13 cellular contexts compared by ENCODE assay signal in the genomic region with DNA sequence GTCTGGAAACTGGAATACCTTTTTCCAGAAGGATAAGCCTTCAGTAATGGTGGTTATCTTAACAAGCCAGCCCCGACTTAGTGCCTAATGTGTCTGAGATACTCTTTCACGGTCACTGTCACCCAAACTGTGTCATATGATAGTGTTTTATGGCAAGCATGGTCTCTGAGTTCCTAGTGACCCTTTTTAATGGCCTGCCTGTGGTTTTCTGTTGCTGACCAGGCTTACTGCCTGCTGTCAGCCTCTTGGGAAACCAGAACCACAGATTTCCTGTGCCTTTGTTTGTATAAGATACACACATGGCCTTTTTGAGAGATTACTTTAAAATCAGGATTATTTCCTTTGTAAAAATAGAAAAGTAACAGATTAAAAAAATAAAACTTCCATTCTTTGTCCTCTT. TPM values are rescaled to one million over a fixed set of nuclear protein-coding genes. Genes with fewer than 3 reads are reported as not detected.
DNase-seq lines count a peak whose midpoint lies in the region; ATAC-seq and TF ChIP-seq lines count a peak whose summit lies in the region.
"Had no signal": no experiment of that assay in that cellular context is flagged by ENCODE, and none has a peak within 500 bp of the region (broad histone marks: within the 10 kb centered on the region; RNA-seq: fewer than 3 reads in every experiment).

No MANE protein-coding gene starts in this region.

- H3K9me3 Mint-ChIP-seq in endodermal cell = no peaks in the 10 kb centered on the region
- no peaks in the 10 kb centered on the region for H3K9me3 Mint-ChIP-seq in activated T-cell treated with anti-CD3 and anti-CD28 coated beads, Interleukin-2, amount 50 U/mL, for 24 hours
- H3K9me3 Mint-ChIP-seq: stimulated activated naive CD8-positive, alpha-beta T cell treated with anti-CD3 and anti-CD28 coated beads, Interleukin-15, amount 100 ng/mL, for 72 hours had no signal

- H3K27me3 ChIP-seq in endodermal cell (ENCODE audit: control insufficient read depth, insufficient read depth, low read length, poor library complexity, severe bottlenecking) = no peaks in the 10 kb centered on the region

- WGBS in endodermal cell (ENCODE audit: insufficient coverage in 1 of 2, insufficient read length in 1 of 2), 2 experiments = 86 to 91% methylated on average over 2 of the region's 2 CpGs

- no peak for ATAC-seq in GM18873 (IDR thresholded peaks at IDR 0.05; ENCODE audit: low FRiP score, unreplicated experiment)

- H3K9ac ChIP-seq in endodermal cell (ENCODE audit: extremely low read depth, low read length, poor library complexity, severe bottlenecking) = no peak overlapping the region

- no peaks in the 10 kb centered on the region for H3K27me3 Mint-ChIP-seq in endodermal cell (ENCODE audit: insufficient read depth)
- H3K27me3 Mint-ChIP-seq in activated T-cell treated with anti-CD3 and anti-CD28 coated beads, Interleukin-2, amount 50 U/mL, for 24 hours = no peaks in the 10 kb centered on the region
- H3K27me3 Mint-ChIP-seq: stimulated activated naive CD8-positive, alpha-beta T cell treated with anti-CD3 and anti-CD28 coated beads, Interleukin-15, amount 100 ng/mL, for 72 hours had no signal

- peaks cover 7% of the 10 kb centered on the region for H3K4me1 ChIP-seq in endodermal cell (ENCODE audit: control insufficient read depth, insufficient read depth, low read length)

- H3K27ac Mint-ChIP-seq in endodermal cell = peak overlapping the region; percentile 50
- no peak overlapping the region for H3K27ac Mint-ChIP-seq in activated T-cell treated with anti-CD3 and anti-CD28 coated beads, Interleukin-2, amount 50 U/mL, for 24 hours

- no peak overlapping the region for H3K27ac ChIP-seq in endodermal cell (ENCODE audit: low read depth, low read length)
- H3K27ac ChIP-seq: VCaP had no signal

- H3K4me1 Mint-ChIP-seq in endodermal cell = peaks cover 15% of the 10 kb centered on the region
- H3K4me1 Mint-ChIP-seq in activated T-cell treated with anti-CD3 and anti-CD28 coated beads, Interleukin-2, amount 50 U/mL, for 24 hours (ENCODE audit: low read depth) = peaks cover 18% of the 10 kb centered on the region

- no peak for TF ChIP-seq CTCF in endodermal cell (conservative IDR thresholded peaks at IDR 0.05)

- peak; percentile 13 for DNase-seq in NCI-H2107 treated with DMSO at 0.1 percent for 48 hours (lab: John Stamatoyannopoulos, UW; ENCODE audit: unreplicated experiment)
- no peak for DNase-seq in NCI-H2107 (lab: John Stamatoyannopoulos, UW)
- peak; percentile 88 for DNase-seq in MV-4-11 (lab: John Stamatoyannopoulos, UW)
- no peak for DNase-seq in endodermal cell
- DNase-seq in pulmonary artery endothelial cell (ENCODE audit: low read depth, low spot score) = peak; percentile 22
- no peak for DNase-seq in central memory CD4-positive, alpha-beta T cell
- no peak for DNase-seq in activated T-cell treated with anti-CD3 and anti-CD28 coated beads, Interleukin-2, amount 50 U/mL, for 24 hours
- DNase-seq: 8988T; effector CD8-positive, alpha-beta T cell; Kasumi-1 had no signal

- no peaks in the 10 kb centered on the region for H3K9me3 ChIP-seq in endodermal cell (ENCODE audit: control insufficient read depth, low read length)

- H3K36me3 ChIP-seq in endodermal cell (ENCODE audit: control insufficient read depth, insufficient read depth, low read length) = peaks cover 30% of the 10 kb centered on the region

- no peak overlapping the region for H3K4me3 Mint-ChIP-seq in endodermal cell
- no peak overlapping the region for H3K4me3 Mint-ChIP-seq in activated T-cell treated with anti-CD3 and anti-CD28 coated beads, Interleukin-2, amount 50 U/mL, for 24 hours
- H3K4me3 Mint-ChIP-seq: stimulated activated naive CD8-positive, alpha-beta T cell treated with anti-CD3 and anti-CD28 coated beads, Interleukin-15, amount 100 ng/mL, for 72 hours had no signal

- H3K36me3 Mint-ChIP-seq in endodermal cell (ENCODE audit: low read depth) = peaks cover 23% of the 10 kb centered on the region
- H3K36me3 Mint-ChIP-seq in activated T-cell treated with anti-CD3 and anti-CD28 coated beads, Interleukin-2, amount 50 U/mL, for 24 hours (ENCODE audit: low read depth) = peaks cover 68% of the 10 kb centered on the region

- no peak overlapping the region for H3K4me3 ChIP-seq in endodermal cell (ENCODE audit: low read length)

RNA-seq across cellular contexts. Expression of a gene that starts 22.4 kb away (rescaled TPM):
- total RNA-seq in endodermal cell = 10 to 100 TPM; 26.0 to 28.7 TPM
- polyA plus RNA-seq in endodermal cell (2013, experiment 1 of 2) = 25.4 TPM
- 20.9 TPM for polyA plus RNA-seq in endodermal cell (2013, experiment 2 of 2)
- total RNA-seq in pulmonary artery endothelial cell = 16.4 and 33.0 TPM in 2 replicates

Comparison
In these comparisons a context has a peak if more than half of its experiments do, and no peak if none do; other contexts are left out.
1. DNase-seq: peak in NCI-H2107 treated with DMSO at 0.1 percent for 48 hours (single experiment), MV-4-11 (single experiment) and pulmonary artery endothelial cell (single experiment); none in NCI-H2107 (single experiment), endodermal cell (single experiment), central memory CD4-positive, alpha-beta T cell (single experiment) and activated T-cell treated with anti-CD3 and anti-CD28 coated beads, Interleukin-2, amount 50 U/mL, for 24 hours (single experiment).